Comparison of ENCODE assay signal across 20 cellular contexts in genomic region chr10:75498866-75499265, GRCh38.
"Had no signal": no experiment of that assay in that cellular context is flagged by ENCODE, and none has a peak within 500 bp of the region (broad histone marks: within the 10 kb centered on the region; RNA-seq: fewer than 3 reads in every experiment).

No MANE protein-coding gene starts in this region.

- H3K4me3 ChIP-seq: cardiac muscle cell, left ventricle myocardium inferior, ovary, prostate gland, right atrium auricular region, thyroid gland had no signal

- H3K36me3 ChIP-seq: cardiac muscle cell, left ventricle myocardium inferior, ovary, prostate gland, right atrium auricular region, thyroid gland, WERI-Rb-1 had no signal

- H3K4me1 ChIP-seq: prostate gland, thyroid gland had no signal

- H3K27me3 ChIP-seq: cardiac muscle cell, ovary, right atrium auricular region, thyroid gland had no signal

- H3K9me3 ChIP-seq: left ventricle myocardium inferior, ovary, prostate gland, right atrium auricular region, thyroid gland had no signal

- FAIRE-seq: TTC549 had no signal

- DNase-seq: activated CD4-positive, alpha-beta T cell treated with anti-CD3 and anti-CD28 coated beads, Interleukin-2, amount 50 U/mL, for 1 hour; activated CD4-positive, CD25-positive, alpha-beta regulatory T cell treated with anti-CD3 and anti-CD28 coated beads, Interleukin-2, amount 50 U/mL, for 72 hours; activated CD8-positive, alpha-beta T cell treated with anti-CD3 and anti-CD28 coated beads, Interleukin-2, amount 10 ng/mL, durations not matched to agents 7 days and 5 days; activated naive CD4-positive, alpha-beta T cell; amygdala; foreskin melanocyte; kidney glomerular epithelial cell; left ventricle myocardium inferior; midbrain; natural killer cell; stimulated activated CD4-positive, alpha-beta T cell treated with anti-CD3 and anti-CD28 coated beads, Interleukin-4, amount 100 ng/mL, for 4 hours; substantia nigra; T-cell; thyroid gland had no signal

- H3K27ac ChIP-seq: cardiac muscle cell, left ventricle myocardium inferior, right atrium auricular region, thyroid gland, WERI-Rb-1 had no signal
